Comparison of ENCODE assay signal across 11 cellular contexts in the genomic region with DNA sequence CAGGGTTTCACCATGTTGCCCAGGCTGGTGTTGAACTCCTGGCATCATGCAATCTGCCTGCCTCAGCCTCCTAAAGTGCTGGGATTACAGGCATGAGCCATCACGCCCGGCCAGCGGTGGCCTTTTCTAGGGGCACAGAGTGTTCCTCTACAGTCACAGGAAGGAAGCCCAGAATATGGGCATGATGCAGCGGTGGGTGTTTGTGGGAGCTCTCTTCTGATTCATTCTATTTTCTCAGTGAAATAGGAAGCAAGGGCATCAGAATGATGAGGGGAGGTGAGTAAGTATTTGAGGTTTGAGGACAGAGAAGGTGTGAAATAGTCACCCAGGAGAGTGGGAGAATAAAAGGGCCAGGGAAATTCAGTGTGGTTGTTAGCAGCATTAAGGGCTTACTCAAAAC.
A peak's percentile ranks its signal among the peaks of the same experiment; 100 is the strongest.
DNase-seq lines count a peak whose midpoint lies in the region; ATAC-seq and TF ChIP-seq lines count a peak whose summit lies in the region.
"Had no signal": no experiment of that assay in that cellular context is flagged by ENCODE, and none has a peak within 500 bp of the region (broad histone marks: within the 10 kb centered on the region; RNA-seq: fewer than 3 reads in every experiment).

No MANE protein-coding gene starts in this region.

- intact Hi-C loops in naive thymus-derived CD4-positive, alpha-beta T cell (cut with micrococcal nuclease) = no loop called here

- H3K4me1 Mint-ChIP-seq in naive thymus-derived CD4-positive, alpha-beta T cell = no peaks in the 10 kb centered on the region

- CTCF ChIA-PET in naive thymus-derived CD4-positive, alpha-beta T cell (lab: Charles Lee) = interaction anchor here (0.8 kb wide), 1 partner anchor 605 kb away, joined by 4 read pairs; no protein-coding TSS in a partner anchor
- CTCF ChIA-PET in HEK293T (lab: Yijun Ruan, JAX) = no interaction called here

- H3K27ac Mint-ChIP-seq in naive thymus-derived CD4-positive, alpha-beta T cell = no peak overlapping the region

- no peak overlapping the region for H3K4me3 ChIP-seq in naive thymus-derived CD4-positive, alpha-beta T cell (ENCODE audit: low read length)
- H3K4me3 ChIP-seq: cardiac muscle cell had no signal

- no peaks in the 10 kb centered on the region for H3K36me3 ChIP-seq in naive thymus-derived CD4-positive, alpha-beta T cell (ENCODE audit: control insufficient read depth in 2 of 3, insufficient read depth in 3 of 3, low read length in 3 of 3)
- H3K36me3 ChIP-seq: cardiac muscle cell had no signal

- DNase-seq in activated CD4-positive, alpha-beta T cell treated with anti-CD3 and anti-CD28 coated beads, Interleukin-2, amount 50 U/mL, for 24 hours (ENCODE audit: low read depth in 1 of 2, low spot score in 1 of 2) = peak; percentile 28 to 50
- DNase-seq in activated gamma-delta T cell (lab: John Stamatoyannopoulos, UW) (peak; percentile 13), GM19240 (ENCODE audit: insufficient read length, low spot score) (no peak), HEK293T (ENCODE audit: extremely low spot score) (no peak), kidney tubule cell (ENCODE audit: low spot score) (no peak)
- DNase-seq in naive thymus-derived CD4-positive, alpha-beta T cell = peak in 1 of 9 donors; percentile 63
- DNase-seq in stimulated activated CD8-positive, alpha-beta memory T cell treated with anti-CD3 and anti-CD28 coated beads, Interleukin-4, amount 100 ng/mL, for 48 hours = peak; percentile 78
- DNase-seq: kidney, NCI-H1092 had no signal

- H3K9me3 Mint-ChIP-seq in naive thymus-derived CD4-positive, alpha-beta T cell = peaks cover 0 to 16% (median 5%) of the 10 kb centered on the region in 11 donors

- peak; percentile 32 for ATAC-seq in naive thymus-derived CD4-positive, alpha-beta T cell
- ATAC-seq in SK-N-SH treated with all-trans-retinoic acid at 6 μM for 48 hours = no peak

- H3K4me1 ChIP-seq in naive thymus-derived CD4-positive, alpha-beta T cell (ENCODE audit: control insufficient read depth in 2 of 2, insufficient read depth in 2 of 2, low read length in 2 of 2) = peaks cover 0 to 8% of the 10 kb centered on the region in 2 donors

- H3K27ac ChIP-seq in naive thymus-derived CD4-positive, alpha-beta T cell (ENCODE audit: low read depth, low read length) = no peak overlapping the region
- H3K27ac ChIP-seq: cardiac muscle cell had no signal

- H3K27me3 Mint-ChIP-seq in naive thymus-derived CD4-positive, alpha-beta T cell = no peaks in the 10 kb centered on the region

- no peaks in the 10 kb centered on the region for H3K27me3 ChIP-seq in naive thymus-derived CD4-positive, alpha-beta T cell (ENCODE audit: control insufficient read depth in 2 of 2, insufficient read depth in 2 of 2, low read length in 2 of 2)
- H3K27me3 ChIP-seq: cardiac muscle cell had no signal

- H3K4me3 Mint-ChIP-seq in naive thymus-derived CD4-positive, alpha-beta T cell = no peak overlapping the region

- H3K36me3 Mint-ChIP-seq in naive thymus-derived CD4-positive, alpha-beta T cell = peaks cover 8 to 19% (median 12%) of the 10 kb centered on the region in 5 donors

- POLR2A ChIA-PET in naive thymus-derived CD4-positive, alpha-beta T cell (lab: Charles Lee) = interaction anchor here (0.6 kb wide), 1 partner anchor 130 kb away, joined by 3 read pairs; no protein-coding TSS in a partner anchor
- POLR2A ChIA-PET in HEK293T (lab: Yijun Ruan, JAX) = no interaction called here

- peaks cover 0 to 4% (median 0%) of the 10 kb centered on the region in 3 experiments for H3K9me3 ChIP-seq in naive thymus-derived CD4-positive, alpha-beta T cell (ENCODE audit: control insufficient read depth in 2 of 3, low read length in 3 of 3)

TF ChIP-seq in SK-N-SH treated with all-trans-retinoic acid at 6 μM for 48 hours, 23 proteins besides CTCF, POLR2A, EP300 and RAD21 (continues in another document):
- TF ChIP-seq, protein P1, sequence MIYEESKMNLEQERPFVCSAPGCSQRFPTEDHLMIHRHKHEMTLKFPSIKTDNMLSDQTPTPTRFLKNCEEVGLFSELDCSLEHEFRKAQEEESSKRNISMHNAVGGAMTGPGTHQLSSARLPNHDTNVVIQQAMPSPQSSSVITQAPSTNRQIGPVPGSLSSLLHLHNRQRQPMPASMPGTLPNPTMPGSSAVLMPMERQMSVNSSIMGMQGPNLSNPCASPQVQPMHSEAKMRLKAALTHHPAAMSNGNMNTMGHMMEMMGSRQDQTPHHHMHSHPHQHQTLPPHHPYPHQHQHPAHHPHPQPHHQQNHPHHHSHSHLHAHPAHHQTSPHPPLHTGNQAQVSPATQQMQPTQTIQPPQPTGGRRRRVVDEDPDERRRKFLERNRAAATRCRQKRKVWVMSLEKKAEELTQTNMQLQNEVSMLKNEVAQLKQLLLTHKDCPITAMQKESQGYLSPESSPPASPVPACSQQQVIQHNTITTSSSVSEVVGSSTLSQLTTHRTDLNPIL (CRISPR knock-in tag; IDR thresholded peaks at IDR 0.05; ENCODE audit: low read depth) = no peak
- TF ChIP-seq PPARA (CRISPR knock-in tag; IDR thresholded peaks at IDR 0.05; ENCODE audit: borderline replicate concordance) = no peak
- no peak for TF ChIP-seq ESRRG (CRISPR knock-in tag; IDR thresholded peaks at IDR 0.05)
- TF ChIP-seq, protein P2, sequence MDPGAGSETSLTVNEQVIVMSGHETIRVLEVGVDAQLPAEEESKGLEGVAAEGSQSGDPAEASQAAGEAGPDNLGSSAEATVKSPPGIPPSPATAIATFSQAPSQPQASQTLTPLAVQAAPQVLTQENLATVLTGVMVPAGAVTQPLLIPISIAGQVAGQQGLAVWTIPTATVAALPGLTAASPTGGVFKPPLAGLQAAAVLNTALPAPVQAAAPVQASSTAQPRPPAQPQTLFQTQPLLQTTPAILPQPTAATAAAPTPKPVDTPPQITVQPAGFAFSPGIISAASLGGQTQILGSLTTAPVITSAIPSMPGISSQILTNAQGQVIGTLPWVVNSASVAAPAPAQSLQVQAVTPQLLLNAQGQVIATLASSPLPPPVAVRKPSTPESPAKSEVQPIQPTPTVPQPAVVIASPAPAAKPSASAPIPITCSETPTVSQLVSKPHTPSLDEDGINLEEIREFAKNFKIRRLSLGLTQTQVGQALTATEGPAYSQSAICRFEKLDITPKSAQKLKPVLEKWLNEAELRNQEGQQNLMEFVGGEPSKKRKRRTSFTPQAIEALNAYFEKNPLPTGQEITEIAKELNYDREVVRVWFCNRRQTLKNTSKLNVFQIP (CRISPR knock-in tag; IDR thresholded peaks at IDR 0.05; ENCODE audit: borderline replicate concordance, low read depth) = no peak
- no peak for TF ChIP-seq TCF4 (CRISPR knock-in tag; IDR thresholded peaks at IDR 0.05; ENCODE audit: borderline replicate concordance)

TF ChIP-seq in HEK293T, 16 proteins besides CTCF, POLR2A, EP300 and RAD21:
- TF ChIP-seq FOXA1 (IDR thresholded peaks at IDR 0.05) = no peak
- no peak for TF ChIP-seq BHLHE40 (IDR thresholded peaks at IDR 0.05; ENCODE audit: borderline replicate concordance)
- no peak for TF ChIP-seq SUZ12 (IDR thresholded peaks at IDR 0.05)
- TF ChIP-seq FOXK2 (IDR thresholded peaks at IDR 0.05) = no peak
- TF ChIP-seq ARNT (IDR thresholded peaks at IDR 0.05) = no peak
TF ChIP-seq in HEK293T: peak in this region for 0.

Comparison
In these comparisons a context has a peak if more than half of its experiments do, and no peak if none do; other contexts are left out.
1. DNase-seq: peak in activated CD4-positive, alpha-beta T cell treated with anti-CD3 and anti-CD28 coated beads, Interleukin-2, amount 50 U/mL, for 24 hours (2 of 2), activated gamma-delta T cell (single experiment) and stimulated activated CD8-positive, alpha-beta memory T cell treated with anti-CD3 and anti-CD28 coated beads, Interleukin-4, amount 100 ng/mL, for 48 hours (single experiment); none in GM19240 (single experiment), HEK293T (single experiment) and kidney tubule cell (single experiment).